Comparison of ENCODE assay signal across 1 cellular context in the genomic region with DNA sequence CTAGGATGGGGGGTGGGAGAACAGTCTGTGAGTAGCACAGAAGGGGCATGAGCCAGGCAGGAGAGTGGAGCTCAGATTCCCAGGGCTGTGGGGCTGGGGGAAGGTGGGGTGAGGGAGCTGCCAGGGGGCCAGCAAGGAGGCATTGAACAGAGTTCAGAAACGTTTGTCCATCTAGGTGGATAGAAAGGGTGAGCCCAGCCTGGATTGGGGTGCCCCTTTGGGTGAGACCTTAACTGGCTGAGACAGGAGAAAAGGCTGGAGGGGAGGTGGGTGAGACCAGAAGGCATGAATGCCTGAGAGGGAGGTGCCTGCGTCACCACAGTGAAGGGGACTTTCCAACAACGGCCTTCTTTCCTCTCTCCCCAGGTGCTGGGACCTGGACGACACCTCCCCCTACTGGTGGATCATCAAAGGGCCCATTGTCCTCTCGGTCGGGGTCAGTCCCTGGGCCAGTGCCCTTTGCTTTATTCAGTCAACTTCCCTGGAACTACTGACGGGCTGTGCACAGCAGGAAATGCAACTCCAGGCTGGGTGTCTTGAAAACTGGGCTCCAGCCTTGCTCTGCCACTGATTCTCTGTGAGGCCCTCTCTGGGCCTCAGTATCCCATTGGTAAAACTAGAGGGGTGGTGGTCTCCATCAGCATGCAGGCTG.
TF ChIP-seq lines count a peak whose summit lies in the region.

No MANE protein-coding gene starts in this region.

TF ChIP-seq in IMR-90, 13 proteins besides CTCF, POLR2A, EP300 and RAD21 (continued from another document):
- TF ChIP-seq FOS (IDR thresholded peaks at IDR 0.05; ENCODE audit: low read depth, low read length): no peak
- peak; percentile 36 for TF ChIP-seq SMC3 (IDR thresholded peaks at IDR 0.05; ENCODE audit: low read depth, low read length)
- TF ChIP-seq CEBPB (IDR thresholded peaks at IDR 0.05; ENCODE audit: low read depth, low read length): no peak
